In genomic region chr12:12891646-12892355, GRCh38 we compare ENCODE assay signal across 8 cellular contexts. TPM values are rescaled to one million over a fixed set of nuclear protein-coding genes. Genes with fewer than 3 reads are reported as not detected.
DNase-seq lines count a peak whose midpoint lies in the region; ATAC-seq and TF ChIP-seq lines count a peak whose summit lies in the region.

No MANE protein-coding gene starts in this region.

- peak overlapping the region; percentile 78 to 99 (median 93) for H3K4me2 ChIP-seq in BLaER1 treated with 17β-estradiol and CSF1 and Interleukin-3, amounts not matched to agents 10 nM and 100 nM

- peak overlapping the region; percentile 94 for H3K27ac Mint-ChIP-seq in osteocyte (ENCODE audit: unreplicated experiment)

- 0 out of 22 replicates have a peak, but pooled peaks cover 0 to 3% (median 0%) of the 10 kb centered on the region in 11 experiments for H3K9me3 ChIP-seq in BLaER1 treated with 17β-estradiol and CSF1 and Interleukin-3, amounts not matched to agents 10 nM and 100 nM (replicated peaks in 1 of 11)
- H3K9me3 ChIP-seq in SJCRH30 (replicated peaks): no peaks in the 10 kb centered on the region

- H3K27me3 ChIP-seq in BLaER1 treated with 17β-estradiol and CSF1 and Interleukin-3, amounts not matched to agents 10 nM and 100 nM: peaks cover 35 to 52% (median 41%) of the 10 kb centered on the region in 11 experiments
- no peaks in the 10 kb centered on the region for H3K27me3 ChIP-seq in SJCRH30

- H3K4me1 Mint-ChIP-seq in osteocyte (ENCODE audit: unreplicated experiment): peaks cover 55% of the 10 kb centered on the region

- H3K9ac ChIP-seq in BLaER1 treated with 17β-estradiol and CSF1 and Interleukin-3, amounts not matched to agents 10 nM and 100 nM: peak overlapping the region in 6 of 11 experiments; percentile 27 to 48 (median 42); a peak in 7 of 22 replicates

- H3K36me3 ChIP-seq in BLaER1 treated with 17β-estradiol and CSF1 and Interleukin-3, amounts not matched to agents 10 nM and 100 nM: no peaks in the 10 kb centered on the region
- no peaks in the 10 kb centered on the region for H3K36me3 ChIP-seq in SJCRH30

- H3K27ac ChIP-seq in BLaER1 treated with 17β-estradiol and CSF1 and Interleukin-3, amounts not matched to agents 10 nM and 100 nM: no peak overlapping the region
- H3K27ac ChIP-seq in SJCRH30: peak overlapping the region; percentile 92

- peaks cover 0 to 5% (median 0%) of the 10 kb centered on the region in 11 experiments; a peak in 2 of 22 replicates for H4K20me1 ChIP-seq in BLaER1 treated with 17β-estradiol and CSF1 and Interleukin-3, amounts not matched to agents 10 nM and 100 nM

- H3K27me3 Mint-ChIP-seq in osteocyte (ENCODE audit: unreplicated experiment): no peaks in the 10 kb centered on the region

- ATAC-seq in GM21529 (IDR thresholded peaks at IDR 0.05; ENCODE audit: unreplicated experiment) (no peak), GM21723 (IDR thresholded peaks at IDR 0.05; ENCODE audit: unreplicated experiment) (no peak)

- H3K4me3 Mint-ChIP-seq in osteocyte (ENCODE audit: unreplicated experiment): peak overlapping the region; percentile 83

- peak overlapping the region; percentile 47 to 69 (median 54) for H3K4me3 ChIP-seq in BLaER1 treated with 17β-estradiol and CSF1 and Interleukin-3, amounts not matched to agents 10 nM and 100 nM
- peak overlapping the region; percentile 56 for H3K4me3 ChIP-seq in SJCRH30
- peak overlapping the region; percentile 61 for H3K4me3 ChIP-seq in epithelial cell of proximal tubule (ENCODE audit: low read depth, low read length)

- no peaks in the 10 kb centered on the region for H3K9me3 Mint-ChIP-seq in osteocyte (ENCODE audit: unreplicated experiment)

- no peak for DNase-seq in SJCRH30
- DNase-seq in epithelial cell of proximal tubule (ENCODE audit: low read depth): no peak
- no peak for DNase-seq in osteocyte (ENCODE audit: extremely low spot score, unreplicated experiment)
- no peak for DNase-seq in pons (ENCODE audit: low spot score)
- no peak for DNase-seq in iPS-NIHi7 (ENCODE audit: extremely low spot score)

- no peaks in the 10 kb centered on the region for H3K36me3 Mint-ChIP-seq in osteocyte (ENCODE audit: unreplicated experiment)

- no peak for TF ChIP-seq CTCF in epithelial cell of proximal tubule (conservative IDR thresholded peaks at IDR 0.05; ENCODE audit: low read depth, low read length)
- no peak for TF ChIP-seq CTCF in osteocyte (IDR thresholded peaks at IDR 0.05)

- H3K4me1 ChIP-seq in BLaER1 treated with 17β-estradiol and CSF1 and Interleukin-3, amounts not matched to agents 10 nM and 100 nM: peaks cover 6 to 14% (median 11%) of the 10 kb centered on the region in 10 experiments; a peak in 18 of 20 replicates
- H3K4me1 ChIP-seq in SJCRH30: peaks cover 4% of the 10 kb centered on the region; the same call in 1 of the 2 replicates

RNA-seq across cellular contexts. Expression of gene GPRC5A, which starts 0.4 kb away (rescaled TPM):
- 15.6 and 18.0 TPM in 2 replicates for total RNA-seq in SJCRH30 (2014; rRNA removed; shearing (Covaris generic))
- total RNA-seq in epithelial cell of proximal tubule: 84.4 and 142 TPM in 2 replicates
- total RNA-seq in osteocyte: 25.7 and 27.3 TPM in 2 replicates
